In the genomic region with DNA sequence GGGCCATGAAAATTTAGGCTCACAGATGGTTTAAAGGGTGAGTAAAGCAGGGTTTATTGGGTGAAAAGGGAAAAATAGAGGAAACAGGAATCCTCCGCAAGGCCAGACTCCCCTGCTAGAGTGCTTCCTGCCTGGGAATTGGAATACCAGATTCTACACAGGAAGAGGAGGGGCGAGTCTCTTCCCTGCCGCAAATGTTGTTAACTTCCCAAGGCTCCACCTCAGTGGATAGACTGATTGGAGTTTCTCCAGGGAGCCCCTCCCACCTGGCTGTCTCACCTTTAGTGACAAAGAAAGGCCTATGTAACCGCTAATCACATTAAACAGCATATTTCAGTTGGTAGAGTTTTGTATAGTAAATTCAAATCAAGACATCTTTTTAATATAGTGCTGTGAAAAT, we compare ENCODE assay signal across 22 cellular contexts.
A peak's percentile ranks its signal among the peaks of the same experiment; 100 is the strongest.
DNase-seq lines count a peak whose midpoint lies in the region; ATAC-seq, FAIRE-seq and TF ChIP-seq lines count a peak whose summit lies in the region.
"Had no signal": no experiment of that assay in that cellular context is flagged by ENCODE, and none has a peak within 500 bp of the region (broad histone marks: within the 10 kb centered on the region; RNA-seq: fewer than 3 reads in every experiment).

No MANE protein-coding gene starts in this region.

- H3K4me3 Mint-ChIP-seq in GM23338 = no peak overlapping the region
- no peak overlapping the region for H3K4me3 Mint-ChIP-seq in CD14-positive monocyte
- no peak overlapping the region for H3K4me3 Mint-ChIP-seq in CD8-positive, alpha-beta memory T cell
- H3K4me3 Mint-ChIP-seq: CD4-positive, alpha-beta memory T cell had no signal

- no peaks in the 10 kb centered on the region for H4K20me1 ChIP-seq in GM23338 (replicated peaks; ENCODE audit: insufficient read depth)
- H4K20me1 ChIP-seq: BLaER1 treated with 17β-estradiol and CSF1 and Interleukin-3, amounts not matched to agents 10 nM and 100 nM had no signal

- no peak for TF ChIP-seq CTCF in GM23338 (conservative IDR thresholded peaks at IDR 0.05; ENCODE audit: low read depth in 2 of 2)
- no peak for TF ChIP-seq CTCF in CD14-positive monocyte (IDR thresholded peaks at IDR 0.05)

- H3K27me3 Mint-ChIP-seq in GM23338 (ENCODE audit: insufficient read depth, low read depth, poor library complexity) = no peaks in the 10 kb centered on the region
- no peaks in the 10 kb centered on the region for H3K27me3 Mint-ChIP-seq in CD14-positive monocyte (ENCODE audit: low read depth in 3 of 3)
- no peaks in the 10 kb centered on the region for H3K27me3 Mint-ChIP-seq in CD8-positive, alpha-beta memory T cell
- H3K27me3 Mint-ChIP-seq: CD4-positive, alpha-beta memory T cell had no signal

- ATAC-seq in GM23338 = no peak
- ATAC-seq: A549, GM12878 had no signal

- no peak overlapping the region for H3K4me2 ChIP-seq in GM23338
- H3K4me2 ChIP-seq: A549; BLaER1 treated with 17β-estradiol and CSF1 and Interleukin-3, amounts not matched to agents 10 nM and 100 nM had no signal

- H2AFZ ChIP-seq in GM23338 = no peak overlapping the region; the same call in 1 of the 2 replicates
- H2AFZ ChIP-seq in neuron (ENCODE audit: low read depth, low read length) = peak overlapping the region; percentile 14

- H3K36me3 Mint-ChIP-seq in GM23338 (ENCODE audit: low read depth) (no peaks in the 10 kb centered on the region), CD14-positive monocyte (no peaks in the 10 kb centered on the region)
- H3K36me3 Mint-ChIP-seq in CD8-positive, alpha-beta memory T cell = no peaks in the 10 kb centered on the region
- H3K36me3 Mint-ChIP-seq: CD4-positive, alpha-beta memory T cell had no signal

- no peak for TF ChIP-seq POLR2A in H54 (IDR thresholded peaks at IDR 0.05; ENCODE audit: low read depth, low read length)

- intact Hi-C loops in CD14-positive monocyte (cut with micrococcal nuclease) = no loop called here

- no peak for FAIRE-seq in H54 (lab: Jason Lieb, UNC)
- FAIRE-seq: A549, GM12878, GM19239 had no signal

- no peaks in the 10 kb centered on the region for H3K79me2 ChIP-seq in GM23338 (replicated peaks; ENCODE audit: insufficient read depth)

- POLR2A ChIA-PET in CD8-positive, alpha-beta memory T cell (lab: Charles Lee) = no interaction called here

- no peaks in the 10 kb centered on the region for H3F3A ChIP-seq in GM23338 (replicated peaks; ENCODE audit: low read depth)

- no peaks in the 10 kb centered on the region for H3K9me3 Mint-ChIP-seq in GM23338
- peaks cover 0 to 2% (median 0%) of the 10 kb centered on the region in 7 donors for H3K9me3 Mint-ChIP-seq in CD14-positive monocyte
- peaks cover 0 to 1% (median 0%) of the 10 kb centered on the region in 5 donors for H3K9me3 Mint-ChIP-seq in CD8-positive, alpha-beta memory T cell
- H3K9me3 Mint-ChIP-seq: CD4-positive, alpha-beta memory T cell had no signal

- H3K4me1 Mint-ChIP-seq in GM23338 (peaks cover 7% of the 10 kb centered on the region), CD14-positive monocyte (no peaks in the 10 kb centered on the region)
- no peaks in the 10 kb centered on the region for H3K4me1 Mint-ChIP-seq in CD8-positive, alpha-beta memory T cell

- CTCF ChIA-PET in CD8-positive, alpha-beta memory T cell (lab: Charles Lee) = no interaction called here

- H3K4me1 ChIP-seq in GM23338 (ENCODE audit: insufficient read depth) (peaks cover 20% of the 10 kb centered on the region), neuron (ENCODE audit: insufficient read depth, low read length) (no peaks in the 10 kb centered on the region)
- no peaks in the 10 kb centered on the region for H3K4me1 ChIP-seq in CD8-positive, alpha-beta memory T cell (ENCODE audit: insufficient read depth, low read length)
- H3K4me1 ChIP-seq: A549; BE2C; BLaER1 treated with 17β-estradiol and CSF1 and Interleukin-3, amounts not matched to agents 10 nM and 100 nM; Caco-2 had no signal

- H3K27ac Mint-ChIP-seq in GM23338 = no peak overlapping the region
- H3K27ac Mint-ChIP-seq in CD14-positive monocyte = no peak overlapping the region
- H3K27ac Mint-ChIP-seq in CD8-positive, alpha-beta memory T cell = no peak overlapping the region
- H3K27ac Mint-ChIP-seq: CD4-positive, alpha-beta memory T cell had no signal

- no peaks in the 10 kb centered on the region for H3K9me2 ChIP-seq in GM23338 (ENCODE audit: insufficient read depth)

- no peak overlapping the region for H3K4me3 ChIP-seq in GM23338
- no peak overlapping the region for H3K4me3 ChIP-seq in neuron (ENCODE audit: low read length)
- H3K4me3 ChIP-seq in CD8-positive, alpha-beta memory T cell (ENCODE audit: low read length) = no peak overlapping the region
- H3K4me3 ChIP-seq: A549; BLaER1 treated with 17β-estradiol and CSF1 and Interleukin-3, amounts not matched to agents 10 nM and 100 nM; GM12878 had no signal

- DNase-seq in GM23338 (ENCODE audit: low spot score) = peak; percentile 46
- DNase-seq in brain pericyte (ENCODE audit: low read depth, low spot score) = peak; percentile 1
- DNase-seq in iPS-NIHi11 (ENCODE audit: low spot score) = peak; percentile 7
- DNase-seq in CD14-positive monocyte (ENCODE audit: low spot score) = no peak
- DNase-seq in H54 (ENCODE audit: insufficient read length, low spot score) = no peak
- no peak for DNase-seq in CD8-positive, alpha-beta memory T cell
- DNase-seq in NCI-H187 (lab: John Stamatoyannopoulos, UW) = no peak
- DNase-seq: 8988T; ACHN; AML-193; BE2C; Caco-2; CD4-positive, alpha-beta memory T cell; DMS153; DND-41; GDM1; HCEC 1CT had no signal

- H3K36me3 ChIP-seq in GM23338 (ENCODE audit: insufficient read depth) (no peaks in the 10 kb centered on the region), neuron (ENCODE audit: insufficient read depth, low read length) (no peaks in the 10 kb centered on the region)
- no peaks in the 10 kb centered on the region for H3K36me3 ChIP-seq in CD8-positive, alpha-beta memory T cell (ENCODE audit: insufficient read depth, low read length)
- H3K36me3 ChIP-seq: BE2C; BLaER1 treated with 17β-estradiol and CSF1 and Interleukin-3, amounts not matched to agents 10 nM and 100 nM had no signal

- no peak overlapping the region for H3K27ac ChIP-seq in GM23338 (ENCODE audit: low read depth)
- no peak overlapping the region for H3K27ac ChIP-seq in CD8-positive, alpha-beta memory T cell (ENCODE audit: low read depth, low read length)
- H3K27ac ChIP-seq: A549; BLaER1 treated with 17β-estradiol and CSF1 and Interleukin-3, amounts not matched to agents 10 nM and 100 nM had no signal

- H3K27me3 ChIP-seq in GM23338 (ENCODE audit: insufficient read depth) = no peaks in the 10 kb centered on the region
- H3K27me3 ChIP-seq in neuron (ENCODE audit: insufficient read depth, low read length) = no peaks in the 10 kb centered on the region
- no peaks in the 10 kb centered on the region for H3K27me3 ChIP-seq in CD8-positive, alpha-beta memory T cell (ENCODE audit: insufficient read depth, low read length, poor library complexity, severe bottlenecking)
- H3K27me3 ChIP-seq: BE2C; BLaER1 treated with 17β-estradiol and CSF1 and Interleukin-3, amounts not matched to agents 10 nM and 100 nM had no signal

- H3K9me3 ChIP-seq in neuron (ENCODE audit: low read length) = no peaks in the 10 kb centered on the region
- no peaks in the 10 kb centered on the region for H3K9me3 ChIP-seq in CD8-positive, alpha-beta memory T cell (ENCODE audit: low read length)
- H3K9me3 ChIP-seq: A549; BE2C; BLaER1 treated with 17β-estradiol and CSF1 and Interleukin-3, amounts not matched to agents 10 nM and 100 nM; Caco-2 had no signal

TF ChIP-seq in GM23338, 12 proteins besides CTCF, POLR2A, EP300 and RAD21 (continues in another document):
- TF ChIP-seq EZH2 (IDR thresholded peaks at IDR 0.05; ENCODE audit: low read depth, unreplicated experiment) = no peak
- no peak for TF ChIP-seq ETS1 (IDR thresholded peaks at IDR 0.05)
- TF ChIP-seq ZNF114 (CRISPR knock-in tag; IDR thresholded peaks at IDR 0.05) = no peak
- TF ChIP-seq ZNF331 (CRISPR knock-in tag; IDR thresholded peaks at IDR 0.05; ENCODE audit: low read depth) = no peak
- no peak for TF ChIP-seq JUNB (IDR thresholded peaks at IDR 0.05; ENCODE audit: unreplicated experiment)
- TF ChIP-seq EZH2phosphoT487 (IDR thresholded peaks at IDR 0.05; ENCODE audit: unreplicated experiment) = no peak
- no peak for TF ChIP-seq STAT1 (IDR thresholded peaks at IDR 0.05; ENCODE audit: unreplicated experiment)

Comparison
In these comparisons a context has a peak if more than half of its experiments do, and no peak if none do; other contexts are left out.
1. DNase-seq: peak in GM23338 (single experiment), brain pericyte (single experiment) and iPS-NIHi11 (single experiment); none in CD14-positive monocyte (single experiment), H54 (single experiment), CD8-positive, alpha-beta memory T cell (0 of 5) and NCI-H187 (0 of 2).